In the genomic region with DNA sequence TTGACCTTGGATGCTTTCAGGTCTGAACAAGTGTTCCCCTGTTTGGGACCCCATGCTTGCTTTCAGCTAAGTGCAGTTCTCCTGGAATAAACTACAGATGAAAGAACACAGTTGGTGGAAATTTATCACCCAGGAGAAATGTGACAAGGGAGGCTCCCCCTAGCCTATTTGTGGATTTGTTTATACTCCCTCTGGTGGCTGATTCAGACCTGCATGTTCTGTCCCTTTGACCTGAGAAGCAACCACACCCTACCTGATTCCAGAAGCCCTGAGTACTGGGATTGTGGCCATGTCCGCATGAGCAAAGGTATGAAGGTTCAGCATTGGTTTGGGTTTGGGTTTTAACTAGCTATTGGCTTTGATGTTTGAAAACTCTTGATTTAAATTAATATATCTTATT, we compare ENCODE assay signal across 9 cellular contexts.
DNase-seq lines count a peak whose midpoint lies in the region; ATAC-seq, FAIRE-seq and TF ChIP-seq lines count a peak whose summit lies in the region.
"Had no signal": no experiment of that assay in that cellular context is flagged by ENCODE, and none has a peak within 500 bp of the region (broad histone marks: within the 10 kb centered on the region; RNA-seq: fewer than 3 reads in every experiment).

No MANE protein-coding gene starts in this region.

- H3K4me3 ChIP-seq in AG04450 (ENCODE audit: low read depth, low read length) (no peak overlapping the region), aorta (ENCODE audit: low read length in 2 of 2) (no peak overlapping the region)

- H3K27me3 Mint-ChIP-seq in naive B cell, result peaks cover 0 to 7% (median 0%) of the 10 kb centered on the region in 3 donors
- H3K27me3 Mint-ChIP-seq: activated naive CD8-positive, alpha-beta T cell treated with anti-CD3 and anti-CD28 coated beads, Interleukin-2, amount 10 ng/mL, durations not matched to agents 7 days and 5 days had no signal

- peaks cover 0 to 7% (median 0%) of the 10 kb centered on the region in 7 donors for H3K9me3 Mint-ChIP-seq in naive B cell
- H3K9me3 Mint-ChIP-seq: activated naive CD8-positive, alpha-beta T cell treated with anti-CD3 and anti-CD28 coated beads, Interleukin-2, amount 10 ng/mL, durations not matched to agents 7 days and 5 days had no signal

- H3K27ac Mint-ChIP-seq in naive B cell, result peak overlapping the region in 1 of 6 donors; percentile 86
- H3K27ac Mint-ChIP-seq: activated naive CD8-positive, alpha-beta T cell treated with anti-CD3 and anti-CD28 coated beads, Interleukin-2, amount 10 ng/mL, durations not matched to agents 7 days and 5 days had no signal

- no peaks in the 10 kb centered on the region for H3K27me3 ChIP-seq in AG04450 (ENCODE audit: control insufficient read depth, insufficient read depth, low read length)
- H3K27me3 ChIP-seq in aorta (ENCODE audit: control insufficient read depth in 1 of 2, insufficient read depth in 2 of 2, low read length in 1 of 2), result no peaks in the 10 kb centered on the region

- DNase-seq in AG04450 (ENCODE audit: low read depth, low spot score) (no peak), GM13976 (ENCODE audit: low spot score) (peak; percentile 6), NCI-H345 treated with DMSO at 0.1 percent for 48 hours (lab: John Stamatoyannopoulos, UW; ENCODE audit: unreplicated experiment) (peak; percentile 27), naive B cell (peak; percentile 9), aorta (no peak)
- DNase-seq: activated naive CD8-positive, alpha-beta T cell treated with anti-CD3 and anti-CD28 coated beads, Interleukin-2, amount 10 ng/mL, durations not matched to agents 7 days and 5 days had no signal

- peaks cover 6 to 18% (median 14%) of the 10 kb centered on the region in 3 donors for H3K4me1 Mint-ChIP-seq in naive B cell

- in situ Hi-C loops in GM13976 (cut with MboI; ENCODE audit: low sequenced_read_pairs, unreplicated experiment), result loop anchor here (25.0 kb wide), 1 partner anchor 480 kb away; no protein-coding TSS in a partner anchor

- no peaks in the 10 kb centered on the region for H3K36me3 ChIP-seq in aorta (ENCODE audit: control insufficient read depth in 1 of 2, insufficient read depth in 2 of 2, low read length in 1 of 2)

- intact Hi-C loops in aorta (cut with DNase I), result no loop called here

- POLR2A ChIA-PET in AG04450 (lab: Yijun Ruan, JAX), result no interaction called here

- H3K36me3 Mint-ChIP-seq in naive B cell, result no peaks in the 10 kb centered on the region
- H3K36me3 Mint-ChIP-seq: activated naive CD8-positive, alpha-beta T cell treated with anti-CD3 and anti-CD28 coated beads, Interleukin-2, amount 10 ng/mL, durations not matched to agents 7 days and 5 days had no signal

- 74 to 92% methylated on average over 1 of the region's 1 CpG for WGBS in aorta, 2 donors

- ATAC-seq in naive B cell (ENCODE audit: low read depth in 2 of 2), result peak in 1 of 2 donors; percentile 50
- ATAC-seq in GM21576 (IDR thresholded peaks at IDR 0.05; ENCODE audit: unreplicated experiment), result no peak
- ATAC-seq in GM19397 (IDR thresholded peaks at IDR 0.05; ENCODE audit: unreplicated experiment), result no peak
- ATAC-seq in aorta (ENCODE audit: low FRiP score), result no peak

- H3K9me3 ChIP-seq in AG04450 (ENCODE audit: control insufficient read depth, insufficient read depth, low read length) (no peaks in the 10 kb centered on the region), aorta (ENCODE audit: control insufficient read depth, low read length) (no peaks in the 10 kb centered on the region)

- H3K4me3 Mint-ChIP-seq in naive B cell, result no peak overlapping the region
- H3K4me3 Mint-ChIP-seq: activated naive CD8-positive, alpha-beta T cell treated with anti-CD3 and anti-CD28 coated beads, Interleukin-2, amount 10 ng/mL, durations not matched to agents 7 days and 5 days had no signal

- CTCF ChIA-PET in AG04450 (lab: Charles Lee), result no interaction called here

- H3K4me1 ChIP-seq in aorta (ENCODE audit: control insufficient read depth in 1 of 2, insufficient read depth in 2 of 2, low read length in 2 of 2), result no peaks in the 10 kb centered on the region

- TF ChIP-seq CTCF in AG04450 (IDR thresholded peaks at IDR 0.05; ENCODE audit: low read depth, low read length), result 0 out of 2 replicates have a peak, but pooled peaks have one; percentile 8
- TF ChIP-seq CTCF in GM13976 (IDR thresholded peaks at IDR 0.05; ENCODE audit: borderline replicate concordance, control extremely low read depth, extremely low read depth, insufficient read depth, missing control alignments), result peak; percentile 35

- H3K27ac ChIP-seq in AG04450 (ENCODE audit: low read depth, low read length) (no peak overlapping the region), aorta (ENCODE audit: low read depth in 1 of 2, low read length in 2 of 2) (no peak overlapping the region)

- FAIRE-seq in colon (lab: Jason Lieb, UNC), result peak; percentile 92

Comparison
In these comparisons a context has a peak if more than half of its experiments do, and no peak if none do; other contexts are left out.
1. DNase-seq: peak in GM13976 (single experiment), NCI-H345 treated with DMSO at 0.1 percent for 48 hours (single experiment) and naive B cell (single experiment); none in AG04450 (single experiment) and aorta (0 of 2).